In the genomic region with DNA sequence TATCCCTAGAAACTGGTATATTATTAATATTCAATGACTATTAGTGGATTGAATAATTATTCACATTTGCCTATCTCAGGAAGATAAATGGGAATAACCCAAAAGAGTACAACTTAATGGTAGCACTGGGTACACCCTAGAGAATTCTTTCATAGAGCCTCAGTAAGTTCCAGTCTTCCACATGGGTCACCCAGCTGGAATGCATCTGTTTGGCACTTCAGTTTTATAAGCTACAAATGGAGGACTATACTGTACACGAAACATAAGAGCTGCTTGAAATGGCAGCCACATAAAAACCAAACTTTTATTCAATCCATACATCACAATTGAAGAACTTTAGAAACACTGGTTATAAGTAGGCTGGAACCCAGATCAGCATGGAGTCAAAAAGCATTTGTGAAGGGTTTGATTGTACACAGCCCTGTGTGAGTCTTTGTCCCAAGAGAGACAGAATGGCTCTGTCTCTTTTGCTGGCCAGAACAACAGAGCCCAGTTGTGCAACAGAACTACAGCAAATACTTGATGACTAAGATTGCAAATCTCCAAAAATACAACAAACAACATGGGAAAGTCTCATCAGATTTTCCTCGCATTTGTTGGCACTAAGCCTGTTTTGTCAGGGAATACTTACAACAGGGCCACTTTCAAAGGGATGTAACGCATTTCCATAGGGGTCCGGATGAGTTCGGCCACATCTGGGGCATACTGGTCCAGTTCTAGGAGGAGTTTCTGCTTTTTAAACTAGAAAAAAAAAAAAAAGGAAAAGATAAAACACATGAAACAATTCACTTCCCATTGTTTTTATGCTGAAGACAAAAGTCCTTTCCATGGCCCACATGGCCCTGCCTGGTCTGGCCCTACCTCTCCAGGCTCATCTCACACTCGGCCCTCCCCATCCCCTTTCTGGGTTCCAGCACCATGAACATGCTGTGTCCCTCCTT, we compare ENCODE assay signal across 12 cellular contexts. TPM values are rescaled to one million over a fixed set of nuclear protein-coding genes. Genes with fewer than 3 reads are reported as not detected.
DNase-seq lines count a peak whose midpoint lies in the region; ATAC-seq and TF ChIP-seq lines count a peak whose summit lies in the region.
"Had no signal": no experiment of that assay in that cellular context is flagged by ENCODE, and none has a peak within 500 bp of the region (broad histone marks: within the 10 kb centered on the region; RNA-seq: fewer than 3 reads in every experiment).

No MANE protein-coding gene starts in this region.

- H3K36me3 ChIP-seq in RWPE2 (ENCODE audit: low read depth): peaks cover 56% of the 10 kb centered on the region
- H3K36me3 ChIP-seq in tibial nerve: peaks cover 0 to 17% (median 0%) of the 10 kb centered on the region in 3 donors

- H3K9me3 ChIP-seq in RWPE2 (ENCODE audit: severe bottlenecking) (no peaks in the 10 kb centered on the region), tibial nerve (no peaks in the 10 kb centered on the region)

- H3K27me3 ChIP-seq in RWPE2 (ENCODE audit: insufficient read depth, poor library complexity, severe bottlenecking) (no peaks in the 10 kb centered on the region), tibial nerve (no peaks in the 10 kb centered on the region)

- H3K4me1 ChIP-seq in RWPE2 (ENCODE audit: insufficient read depth, poor library complexity, severe bottlenecking) (no peaks in the 10 kb centered on the region), tibial nerve (peaks cover 0 to 48% (median 25%) of the 10 kb centered on the region in 4 donors)

- 47 to 48% methylated on average over 6 of the region's 6 CpGs for WGBS in tibial nerve, 2 donors

- TF ChIP-seq CTCF in RWPE2 (IDR thresholded peaks at IDR 0.05; ENCODE audit: poor library complexity, severe bottlenecking) (no peak), tibial nerve (IDR thresholded peaks at IDR 0.05) (no peak)

- DNase-seq in RWPE2 (ENCODE audit: low spot score) (no peak), lung microvascular endothelial cell (ENCODE audit: low read depth in 2 of 2) (peak; percentile 13 to 30), tibial nerve (ENCODE audit: low spot score in 2 of 2) (peak; percentile 16 to 74), NCI-H2107 (lab: John Stamatoyannopoulos, UW) (no peak)
- no peak for DNase-seq in stimulated activated CD4-positive, alpha-beta T cell treated with anti-CD3 and anti-CD28 coated beads, Interleukin-4, amount 100 ng/mL, for 1 hour
- DNase-seq: activated CD8-positive, alpha-beta memory T cell treated with anti-CD3 and anti-CD28 coated beads, Interleukin-2, amount 50 U/mL, for 48 hours; NCI-H187; nephron progenitor cell; SHP77 had no signal

- peak; percentile 82 to 89 for TF ChIP-seq EP300 in tibial nerve (IDR thresholded peaks at IDR 0.05)

- H3K4me3 ChIP-seq in RWPE2 (ENCODE audit: severe bottlenecking): no peak overlapping the region
- H3K4me3 ChIP-seq in tibial nerve: no peak overlapping the region

- H3K27ac ChIP-seq in RWPE2 (ENCODE audit: poor library complexity, severe bottlenecking) (no peak overlapping the region), tibial nerve (peak overlapping the region; percentile 73 to 92 (median 86))

- TF ChIP-seq POLR2A in tibial nerve (IDR thresholded peaks at IDR 0.05): no peak

- ATAC-seq in RWPE2 (ENCODE audit: low read depth): peak; percentile 47; the same call in 2 of the 3 replicates
- peak; percentile 42 for ATAC-seq in esophagus mucosa
- no peak for ATAC-seq in HG02938 (IDR thresholded peaks at IDR 0.05; ENCODE audit: unreplicated experiment)
- ATAC-seq in GM18517 (IDR thresholded peaks at IDR 0.05; ENCODE audit: unreplicated experiment): no peak

RNA-seq across cellular contexts. Expression of gene PIGU, which starts 39.4 kb away (rescaled TPM):
- total RNA-seq in esophagus mucosa (15.5 TPM), lung microvascular endothelial cell (3.9 and 5.0 TPM in 2 replicates), tibial nerve (10 to 100 TPM; 20.6 to 31.5 (median 27.7) TPM)

Comparison
In these comparisons a context has a peak if more than half of its experiments do, and no peak if none do; other contexts are left out.
1. ATAC-seq: peak in RWPE2 (single experiment) and esophagus mucosa (single experiment); none in HG02938 (single experiment) and GM18517 (single experiment).
2. DNase-seq: peak in lung microvascular endothelial cell (2 of 2) and tibial nerve (2 of 2); none in RWPE2 (single experiment), NCI-H2107 (single experiment) and stimulated activated CD4-positive, alpha-beta T cell treated with anti-CD3 and anti-CD28 coated beads, Interleukin-4, amount 100 ng/mL, for 1 hour (single experiment).